Comparison of ENCODE assay signal across 8 cellular contexts in genomic region chr19:33301900-33302174, GRCh38. TPM values are rescaled to one million over a fixed set of nuclear protein-coding genes. Genes with fewer than 3 reads are reported as not detected.
A peak's percentile ranks its signal among the peaks of the same experiment; 100 is the strongest.
DNase-seq lines count a peak whose midpoint lies in the region; ATAC-seq and TF ChIP-seq lines count a peak whose summit lies in the region.

No MANE protein-coding gene starts in this region.

- H3K27me3 ChIP-seq in GM06990 (replicated peaks; ENCODE audit: control insufficient read depth, insufficient read depth, low read length) (peaks cover 5% of the 10 kb centered on the region), SJCRH30 (no peaks in the 10 kb centered on the region), iPS-18a (ENCODE audit: control insufficient read depth, insufficient read depth, low read length) (peaks cover 53% of the 10 kb centered on the region), skeletal muscle satellite cell (ENCODE audit: control insufficient read depth, insufficient read depth, low read length) (peaks cover 85% of the 10 kb centered on the region)

- H3K4me3 ChIP-seq in GM06990 (replicated peaks; ENCODE audit: low read depth, low read length), result peak overlapping the region; percentile 37; the same call in 1 of the 2 replicates
- H3K4me3 ChIP-seq in SJCRH30, result peak overlapping the region; percentile 70
- H3K4me3 ChIP-seq in iPS-18a (ENCODE audit: low read length), result peak overlapping the region; percentile 39
- peak overlapping the region; percentile 80 for H3K4me3 ChIP-seq in skeletal muscle satellite cell (ENCODE audit: low read length)

- H3K36me3 Mint-ChIP-seq in activated T-helper 17 cell treated with anti-CD3 and anti-CD28 coated beads, Interleukin-2, amount 50 U/mL, for 72 hours (ENCODE audit: low read depth), result no peaks in the 10 kb centered on the region

- H3K36me3 ChIP-seq in GM06990 (ENCODE audit: control insufficient read depth, insufficient read depth, low read length) (no peaks in the 10 kb centered on the region), SJCRH30 (no peaks in the 10 kb centered on the region), iPS-18a (ENCODE audit: control insufficient read depth, low read depth, low read length) (no peaks in the 10 kb centered on the region), skeletal muscle satellite cell (ENCODE audit: insufficient read depth, low read length) (no peaks in the 10 kb centered on the region)

- no peak for TF ChIP-seq CTCF in GM06990 (IDR thresholded peaks at IDR 0.05; ENCODE audit: insufficient read depth, low read length, poor library complexity, severe bottlenecking)

- H3K27ac ChIP-seq in SJCRH30 (no peak overlapping the region), iPS-18a (ENCODE audit: low read length) (no peak overlapping the region)

- H3K4me1 Mint-ChIP-seq in activated T-helper 17 cell treated with anti-CD3 and anti-CD28 coated beads, Interleukin-2, amount 50 U/mL, for 72 hours, result no peaks in the 10 kb centered on the region

- H3K9ac ChIP-seq in iPS-18a (ENCODE audit: low read length) (no peak overlapping the region), skeletal muscle satellite cell (ENCODE audit: low read depth, low read length) (no peak overlapping the region)

- no peak overlapping the region for H3K4me3 Mint-ChIP-seq in activated T-helper 17 cell treated with anti-CD3 and anti-CD28 coated beads, Interleukin-2, amount 50 U/mL, for 72 hours

- H3K27me3 Mint-ChIP-seq in activated T-helper 17 cell treated with anti-CD3 and anti-CD28 coated beads, Interleukin-2, amount 50 U/mL, for 72 hours, result peaks cover 15% of the 10 kb centered on the region

- no peak for ATAC-seq in activated T-helper 17 cell treated with anti-CD3 and anti-CD28 coated beads, Interleukin-2, amount 50 U/mL, for 72 hours (replicated peaks)

- no peak for DNase-seq in GM06990 (ENCODE audit: extremely low read depth, insufficient read length)
- no peak for DNase-seq in SJCRH30
- DNase-seq in dedifferentiated amniotic fluid mesenchymal stem cell (ENCODE audit: extremely low spot score), result no peak
- DNase-seq in activated CD4-positive, alpha-beta T cell treated with anti-CD3 and anti-CD28 coated beads, Interleukin-2, amount 50 U/mL, for 48 hours, result no peak
- DNase-seq in central memory CD4-positive, alpha-beta T cell, result no peak

- no peak overlapping the region for H3K27ac Mint-ChIP-seq in activated T-helper 17 cell treated with anti-CD3 and anti-CD28 coated beads, Interleukin-2, amount 50 U/mL, for 72 hours

- H3K9me3 Mint-ChIP-seq in activated T-helper 17 cell treated with anti-CD3 and anti-CD28 coated beads, Interleukin-2, amount 50 U/mL, for 72 hours, result no peaks in the 10 kb centered on the region

- H3K9me3 ChIP-seq in SJCRH30 (replicated peaks) (no peaks in the 10 kb centered on the region), iPS-18a (ENCODE audit: control insufficient read depth, low read depth, low read length) (no peaks in the 10 kb centered on the region), skeletal muscle satellite cell (replicated peaks; ENCODE audit: low read length) (no peaks in the 10 kb centered on the region)

- H3K4me2 ChIP-seq in skeletal muscle satellite cell (ENCODE audit: low read length), result peak overlapping the region; percentile 94

- H3K4me1 ChIP-seq in SJCRH30 (peaks cover 8% of the 10 kb centered on the region), iPS-18a (ENCODE audit: control insufficient read depth, low read depth, low read length) (peaks cover 7% of the 10 kb centered on the region), skeletal muscle satellite cell (ENCODE audit: control insufficient read depth, insufficient read depth, low read length) (peaks cover 6% of the 10 kb centered on the region)

RNA-seq across cellular contexts. Expression of gene CEBPA, which starts 0.5 kb away (rescaled TPM):
- 5.8 and 5.9 TPM in 2 replicates for total RNA-seq in SJCRH30 (2014; rRNA removed; shearing (Covaris generic))
- 0.44 and 0.51 TPM in 2 replicates for total RNA-seq in skeletal muscle satellite cell (2012; rRNA removed)
- under 1 TPM; 0.21 to 0.26 TPM for total RNA-seq in activated T-helper 17 cell treated with anti-CD3 and anti-CD28 coated beads, Interleukin-2, amount 50 U/mL, for 72 hours
